ENCODE assay signal across 8 cellular contexts in genomic region chr21:32392299-32392879, GRCh38. TPM values are rescaled to one million over a fixed set of nuclear protein-coding genes. Genes with fewer than 3 reads are reported as not detected.
DNase-seq lines count a peak whose midpoint lies in the region; ATAC-seq, FAIRE-seq and TF ChIP-seq lines count a peak whose summit lies in the region.

No MANE protein-coding gene starts in this region.

- H3K4me3 Mint-ChIP-seq in astrocyte (ENCODE audit: unreplicated experiment) = peak overlapping the region; percentile 91

- peak overlapping the region; percentile 85 for H3K9ac ChIP-seq in astrocyte (ENCODE audit: low read length)

- H3K9me3 Mint-ChIP-seq in astrocyte (ENCODE audit: unreplicated experiment) = peaks cover 3% of the 10 kb centered on the region

- DNase-seq in activated CD8-positive, alpha-beta memory T cell treated with anti-CD3 and anti-CD28 coated beads for 24 hours = peak; percentile 73
- no peak for DNase-seq in activated CD8-positive, alpha-beta memory T cell treated with anti-CD3 and anti-CD28 coated beads, Interleukin-2, amount 50 U/mL, for 4 hours
- DNase-seq in HT1080 (ENCODE audit: low read depth) (peak; percentile 13), astrocyte (ENCODE audit: low read depth) (no peak), left colon (no peak), tibial artery (no peak), GM10266 (ENCODE audit: extremely low spot score) (no peak), DMS79 (lab: John Stamatoyannopoulos, UW) (no peak)

- H3K27me3 ChIP-seq in astrocyte (ENCODE audit: insufficient read depth, low read length) = no peaks in the 10 kb centered on the region
- H3K27me3 ChIP-seq in tibial artery = no peaks in the 10 kb centered on the region

- H3K27ac ChIP-seq in astrocyte (ENCODE audit: low read depth, low read length) (peak overlapping the region; percentile 34), tibial artery (peak overlapping the region; percentile 72 to 84)

- no peak overlapping the region for H3K27ac Mint-ChIP-seq in astrocyte (ENCODE audit: unreplicated experiment)

- H3K9me3 ChIP-seq in astrocyte (ENCODE audit: insufficient read depth, low read depth, low read length) = no peaks in the 10 kb centered on the region
- no peaks in the 10 kb centered on the region for H3K9me3 ChIP-seq in tibial artery

- H3K27me3 Mint-ChIP-seq in astrocyte (ENCODE audit: low read depth, unreplicated experiment) = peaks cover 4% of the 10 kb centered on the region

- ATAC-seq in left colon = peak; percentile 20

- FAIRE-seq in astrocyte (lab: Jason Lieb, UNC) = no peak

- H3K4me2 ChIP-seq in astrocyte (ENCODE audit: low read length) = peak overlapping the region; percentile 87

- peaks cover 38% of the 10 kb centered on the region for H4K20me1 ChIP-seq in astrocyte (ENCODE audit: insufficient read depth, low read length)

- TF ChIP-seq CTCF in astrocyte (IDR thresholded peaks at IDR 0.05; ENCODE audit: insufficient read depth, low read depth, low read length) = no peak
- no peak for TF ChIP-seq CTCF in tibial artery (IDR thresholded peaks at IDR 0.05)
- no peak for TF ChIP-seq CTCF in GM10266 (IDR thresholded peaks at IDR 0.05; ENCODE audit: control insufficient read depth, insufficient read depth, low read depth, missing control alignments)

- H2AFZ ChIP-seq in astrocyte (ENCODE audit: low read depth, low read length) = peak overlapping the region; percentile 68

- H3K4me3 ChIP-seq in astrocyte (ENCODE audit: insufficient read depth, low read depth, low read length) = peak overlapping the region; percentile 88
- H3K4me3 ChIP-seq in tibial artery = peak overlapping the region; percentile 87 to 97

- intact Hi-C loops in left colon (cut with DNase I, micrococcal nuclease) = no loop called here
- intact Hi-C loops in tibial artery (cut with DNase I; ENCODE audit: low total_unique reads) = loop anchor here (2.0 to 5.0 kb wide), 2 partner anchors 210 to 660 kb away; partner anchors contain the start of gene SCAF4

- H3K4me1 Mint-ChIP-seq in astrocyte (ENCODE audit: low read depth, unreplicated experiment) = peaks cover 27% of the 10 kb centered on the region

- H3K4me1 ChIP-seq in astrocyte (ENCODE audit: insufficient read depth, low read length) = peaks cover 27% of the 10 kb centered on the region
- peaks cover 0 to 28% (median 20%) of the 10 kb centered on the region in 4 donors for H3K4me1 ChIP-seq in tibial artery

- peaks cover 53% of the 10 kb centered on the region for H3K79me2 ChIP-seq in astrocyte (ENCODE audit: insufficient read depth, low read length)

- H3K36me3 ChIP-seq in astrocyte (ENCODE audit: insufficient read depth, low read length) (no peaks in the 10 kb centered on the region), tibial artery (peaks cover 0 to 5% (median 0%) of the 10 kb centered on the region in 3 donors)

- H3K36me3 Mint-ChIP-seq in astrocyte (ENCODE audit: low read depth, unreplicated experiment) = peaks cover 4% of the 10 kb centered on the region

RNA-seq across cellular contexts. Expression of gene URB1, which starts 0.4 kb away (rescaled TPM):
- 38.1 and 38.8 TPM in 2 replicates for total RNA-seq in HT1080 (2014; rRNA removed; shearing (Covaris generic))
- 11.8 and 14.1 TPM in 2 replicates for polyA plus RNA-seq in HT1080 (2015; cell fraction: cytosol; rRNA removed)
- polyA plus RNA-seq in HT1080 (2015; cell fraction: nucleus; rRNA removed) = 80.0 and 83.5 TPM in 2 replicates
- 17.8 and 19.2 TPM in 2 replicates for total RNA-seq in astrocyte
- 10 to 100 TPM in 1 of 2 donors, 1 to 10 TPM in 1; 7.3 to 12.6 TPM for total RNA-seq in left colon

RNA-seq across cellular contexts. Expression of gene EVA1C, which starts 20.1 kb away (rescaled TPM):
- not detected in 2 replicates for total RNA-seq in HT1080 (2014; rRNA removed; shearing (Covaris generic))
- 0.34 and 0.87 TPM in 2 replicates for polyA plus RNA-seq in HT1080 (2015; cell fraction: cytosol; rRNA removed)
- 1.2 and 2.5 TPM in 2 replicates for polyA plus RNA-seq in HT1080 (2015; cell fraction: nucleus; rRNA removed)
- total RNA-seq in astrocyte (not detected in 2 replicates), left colon (10 to 100 TPM; 10.3 to 24.5 TPM)

Comparison
In these comparisons a context has a peak if more than half of its experiments do, and no peak if none do; other contexts are left out.
1. DNase-seq: peak in activated CD8-positive, alpha-beta memory T cell treated with anti-CD3 and anti-CD28 coated beads for 24 hours (single experiment) and HT1080 (single experiment); none in activated CD8-positive, alpha-beta memory T cell treated with anti-CD3 and anti-CD28 coated beads, Interleukin-2, amount 50 U/mL, for 4 hours (single experiment), astrocyte (single experiment), left colon (0 of 2), tibial artery (0 of 2), GM10266 (single experiment) and DMS79 (single experiment).